Comparison of ENCODE assay signal across 10 cellular contexts in the genomic region with DNA sequence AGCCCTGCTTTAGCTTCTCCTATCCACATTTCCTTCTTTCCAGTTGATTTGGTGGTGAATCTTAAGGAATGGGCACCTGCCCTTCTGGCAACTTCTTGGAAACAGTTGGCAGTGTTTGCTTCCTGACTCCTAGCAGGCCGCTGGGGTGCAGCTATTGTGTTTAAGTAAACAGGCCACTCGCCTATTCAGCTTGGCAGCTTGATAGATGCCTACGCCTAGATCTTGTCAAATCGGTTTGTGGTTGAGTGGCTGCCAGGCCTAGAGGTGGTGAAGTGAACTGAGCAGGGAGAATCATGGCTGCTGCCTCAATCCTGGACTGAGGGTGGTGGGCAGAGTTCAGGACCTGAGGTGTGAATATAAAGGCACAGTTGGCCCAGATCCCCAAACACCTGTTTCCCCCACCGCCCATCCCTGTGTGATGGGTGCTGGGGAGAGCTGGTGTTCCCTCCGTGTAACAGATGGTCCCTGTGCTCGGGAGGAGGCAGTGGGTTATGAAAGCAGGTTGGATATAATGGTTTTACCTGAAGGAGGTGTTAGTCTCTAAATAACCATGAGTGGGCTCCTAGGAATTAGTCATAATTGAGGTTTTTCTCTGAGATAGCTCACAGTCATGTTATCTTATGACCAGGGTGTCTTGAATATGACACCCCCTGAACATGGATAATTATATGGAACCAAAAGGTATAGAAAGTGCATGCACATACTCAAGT. TPM values are rescaled to one million over a fixed set of nuclear protein-coding genes. Genes with fewer than 3 reads are reported as not detected.
DNase-seq lines count a peak whose midpoint lies in the region; ATAC-seq and TF ChIP-seq lines count a peak whose summit lies in the region.
"Had no signal": no experiment of that assay in that cellular context is flagged by ENCODE, and none has a peak within 500 bp of the region (broad histone marks: within the 10 kb centered on the region; RNA-seq: fewer than 3 reads in every experiment).

No MANE protein-coding gene starts in this region.

- intact Hi-C loops in left cardiac atrium (cut with DNase I), result no loop called here
- intact Hi-C loops in left ventricle myocardium superior (cut with micrococcal nuclease), result no loop called here
- intact Hi-C loops in activated T-helper 1 cell treated with anti-CD3 and anti-CD28 coated beads, Interleukin-12 subunit alpha, Interleukin-12 subunit beta, Interleukin-2, Interleukin-4 antibody, amounts not matched to agents 30 ng/mL and 10 ng/mL and 1 ng/mL, durations not matched to agents 14 hours and 24 hours and 36 hours (cut with micrococcal nuclease), result loop anchor here (1.0 to 10.0 kb wide), 6 partner anchors 35 to 1235 kb away; partner anchors contain the start of gene OTUD3
- intact Hi-C loops in upper lobe of right lung (cut with DNase I), result no loop called here

- H3K4me3 Mint-ChIP-seq in activated T-helper 1 cell treated with anti-CD3 and anti-CD28 coated beads, Interleukin-12 subunit alpha, Interleukin-12 subunit beta, Interleukin-2, Interleukin-4 antibody, amounts not matched to agents 30 ng/mL and 10 ng/mL and 1 ng/mL, durations not matched to agents 14 hours and 24 hours and 36 hours, result peak overlapping the region; percentile 86
- H3K4me3 Mint-ChIP-seq: HFFc6 had no signal

- no peaks in the 10 kb centered on the region for H3K27me3 ChIP-seq in upper lobe of right lung

- H3K27ac ChIP-seq in upper lobe of right lung, result no peak overlapping the region

- H3K4me1 Mint-ChIP-seq in activated T-helper 1 cell treated with anti-CD3 and anti-CD28 coated beads, Interleukin-12 subunit alpha, Interleukin-12 subunit beta, Interleukin-2, Interleukin-4 antibody, amounts not matched to agents 30 ng/mL and 10 ng/mL and 1 ng/mL, durations not matched to agents 14 hours and 24 hours and 36 hours (ENCODE audit: low read depth), result peaks cover 66% of the 10 kb centered on the region

- no peak overlapping the region for H3K4me3 ChIP-seq in upper lobe of right lung

- DNase-seq in left cardiac atrium, result peak; percentile 55
- DNase-seq in left ventricle myocardium superior, result no peak
- DNase-seq in activated T-helper 1 cell treated with anti-CD3 and anti-CD28 coated beads, Interleukin-12 subunit alpha, Interleukin-12 subunit beta, Interleukin-2, Interleukin-4 antibody, amounts not matched to agents 30 ng/mL and 10 ng/mL and 1 ng/mL, durations not matched to agents 14 hours and 24 hours and 36 hours (ENCODE audit: low spot score), result no peak
- peak; percentile 69 for DNase-seq in left lobe of liver (ENCODE audit: low spot score)
- DNase-seq in upper lobe of right lung, result no peak
- DNase-seq in epidermal melanocyte (ENCODE audit: insufficient read length, low spot score), result no peak
- DNase-seq in RKO (ENCODE audit: low spot score), result no peak
- DNase-seq: DMS79, HFFc6 had no signal

- H3K36me3 Mint-ChIP-seq in activated T-helper 1 cell treated with anti-CD3 and anti-CD28 coated beads, Interleukin-12 subunit alpha, Interleukin-12 subunit beta, Interleukin-2, Interleukin-4 antibody, amounts not matched to agents 30 ng/mL and 10 ng/mL and 1 ng/mL, durations not matched to agents 14 hours and 24 hours and 36 hours (ENCODE audit: low read depth), result peaks cover 10% of the 10 kb centered on the region

- ATAC-seq in left cardiac atrium (peak in 1 of 2 donors; percentile 44), left ventricle myocardium superior (no peak), left lobe of liver (peak; percentile 37), upper lobe of right lung (peak; percentile 49), HG02973 (IDR thresholded peaks at IDR 0.05; ENCODE audit: unreplicated experiment) (no peak)

- no peaks in the 10 kb centered on the region for H3K9me3 ChIP-seq in upper lobe of right lung

- peaks cover 19% of the 10 kb centered on the region for H3K4me1 ChIP-seq in upper lobe of right lung

- no peaks in the 10 kb centered on the region for H3K9me3 Mint-ChIP-seq in activated T-helper 1 cell treated with anti-CD3 and anti-CD28 coated beads, Interleukin-12 subunit alpha, Interleukin-12 subunit beta, Interleukin-2, Interleukin-4 antibody, amounts not matched to agents 30 ng/mL and 10 ng/mL and 1 ng/mL, durations not matched to agents 14 hours and 24 hours and 36 hours
- H3K9me3 Mint-ChIP-seq: HFFc6 had no signal

- TF ChIP-seq CTCF in upper lobe of right lung (IDR thresholded peaks at IDR 0.05), result no peak

- peak overlapping the region; percentile 87 for H3K27ac Mint-ChIP-seq in activated T-helper 1 cell treated with anti-CD3 and anti-CD28 coated beads, Interleukin-12 subunit alpha, Interleukin-12 subunit beta, Interleukin-2, Interleukin-4 antibody, amounts not matched to agents 30 ng/mL and 10 ng/mL and 1 ng/mL, durations not matched to agents 14 hours and 24 hours and 36 hours
- H3K27ac Mint-ChIP-seq: HFFc6 had no signal

- H3K27me3 Mint-ChIP-seq in activated T-helper 1 cell treated with anti-CD3 and anti-CD28 coated beads, Interleukin-12 subunit alpha, Interleukin-12 subunit beta, Interleukin-2, Interleukin-4 antibody, amounts not matched to agents 30 ng/mL and 10 ng/mL and 1 ng/mL, durations not matched to agents 14 hours and 24 hours and 36 hours (ENCODE audit: insufficient read depth), result peaks cover 12% of the 10 kb centered on the region

- no peaks in the 10 kb centered on the region for H3K36me3 ChIP-seq in upper lobe of right lung

RNA-seq across cellular contexts. Expression of gene PLA2G2C, which starts 0.9 kb away (rescaled TPM):
- not detected for total RNA-seq in left cardiac atrium
- total RNA-seq in left ventricle myocardium superior, result not detected
- 0.44 and 0.65 TPM in 2 replicates for total RNA-seq in activated T-helper 1 cell treated with anti-CD3 and anti-CD28 coated beads, Interleukin-12 subunit alpha, Interleukin-12 subunit beta, Interleukin-2, Interleukin-4 antibody, amounts not matched to agents 30 ng/mL and 10 ng/mL and 1 ng/mL, durations not matched to agents 14 hours and 24 hours and 36 hours
- not detected for total RNA-seq in left lobe of liver
- not detected for total RNA-seq in upper lobe of right lung
- total RNA-seq: HFFc6 had no signal

RNA-seq across cellular contexts. Expression of gene UBXN10, which starts 1.4 kb away (rescaled TPM):
- total RNA-seq in left cardiac atrium (1 to 10 TPM; 3.1 to 5.4 TPM), left ventricle myocardium superior (0.92 TPM), left lobe of liver (1.3 TPM), upper lobe of right lung (0.87 TPM)
- 2.5 and 2.9 TPM in 2 replicates for total RNA-seq in activated T-helper 1 cell treated with anti-CD3 and anti-CD28 coated beads, Interleukin-12 subunit alpha, Interleukin-12 subunit beta, Interleukin-2, Interleukin-4 antibody, amounts not matched to agents 30 ng/mL and 10 ng/mL and 1 ng/mL, durations not matched to agents 14 hours and 24 hours and 36 hours
- total RNA-seq: HFFc6 had no signal

RNA-seq across cellular contexts. Expression of gene PLA2G2F, which starts 48.1 kb away (rescaled TPM):
- not detected for total RNA-seq in left cardiac atrium
- total RNA-seq in left ventricle myocardium superior, result not detected
- not detected in 2 replicates for total RNA-seq in activated T-helper 1 cell treated with anti-CD3 and anti-CD28 coated beads, Interleukin-12 subunit alpha, Interleukin-12 subunit beta, Interleukin-2, Interleukin-4 antibody, amounts not matched to agents 30 ng/mL and 10 ng/mL and 1 ng/mL, durations not matched to agents 14 hours and 24 hours and 36 hours
- total RNA-seq in left lobe of liver, result not detected
- total RNA-seq in upper lobe of right lung, result not detected
- total RNA-seq: HFFc6 had no signal

Comparison
In these comparisons a context has a peak if more than half of its experiments do, and no peak if none do; other contexts are left out.
1. DNase-seq: peak in left cardiac atrium (single experiment) and left lobe of liver (single experiment); none in left ventricle myocardium superior (single experiment), activated T-helper 1 cell treated with anti-CD3 and anti-CD28 coated beads, Interleukin-12 subunit alpha, Interleukin-12 subunit beta, Interleukin-2, Interleukin-4 antibody, amounts not matched to agents 30 ng/mL and 10 ng/mL and 1 ng/mL, durations not matched to agents 14 hours and 24 hours and 36 hours (single experiment), upper lobe of right lung (single experiment), epidermal melanocyte (single experiment) and RKO (single experiment).
2. ATAC-seq: peak in left lobe of liver (single experiment) and upper lobe of right lung (single experiment); none in left ventricle myocardium superior (single experiment) and HG02973 (single experiment).